11 cellular contexts compared by ENCODE assay signal in the genomic region with DNA sequence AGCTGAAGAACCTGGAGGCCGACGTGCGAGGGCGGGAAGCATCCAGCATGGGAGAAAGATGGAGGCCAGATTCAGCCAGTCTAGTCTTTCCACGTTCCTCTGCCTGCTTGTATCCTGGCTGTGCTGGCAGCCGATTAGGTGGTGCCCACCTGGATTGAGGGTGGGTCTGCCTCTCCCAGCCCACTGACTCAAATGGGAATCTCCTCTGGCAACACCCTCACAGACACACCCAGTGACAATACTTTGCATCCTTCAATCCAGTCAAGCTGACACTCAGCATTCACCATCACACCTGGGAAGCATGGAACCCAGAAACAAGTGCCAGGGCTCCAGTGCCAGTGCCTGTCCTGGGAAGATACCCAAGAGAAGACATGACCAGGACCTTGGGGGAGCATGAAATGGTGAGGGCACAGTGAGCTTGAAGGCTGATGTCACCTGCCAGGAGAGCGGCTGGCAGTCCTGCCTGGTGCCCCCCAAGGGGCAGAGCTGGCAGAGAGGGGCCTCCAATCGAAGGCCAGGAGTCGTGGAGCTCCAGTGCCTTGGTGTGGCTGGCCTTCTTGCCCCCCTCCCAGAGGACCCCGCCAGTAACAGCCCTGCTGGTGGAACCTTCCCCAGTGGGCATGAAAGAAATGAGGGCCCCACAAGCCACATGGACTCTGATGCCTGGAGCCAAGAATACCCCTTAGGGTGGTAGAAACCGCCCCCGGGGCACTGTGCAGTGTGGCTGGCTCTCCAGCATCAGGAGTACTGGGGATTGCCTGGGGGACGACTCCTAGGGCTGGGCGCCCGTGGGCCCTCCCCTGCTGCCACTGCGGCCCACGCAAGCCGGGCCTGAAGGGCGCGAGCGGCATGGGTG. TPM values are rescaled to one million over a fixed set of nuclear protein-coding genes. Genes with fewer than 3 reads are reported as not detected.
A peak's percentile ranks its signal among the peaks of the same experiment; 100 is the strongest.
DNase-seq lines count a peak whose midpoint lies in the region; ATAC-seq and TF ChIP-seq lines count a peak whose summit lies in the region.
"Had no signal": no experiment of that assay in that cellular context is flagged by ENCODE, and none has a peak within 500 bp of the region (broad histone marks: within the 10 kb centered on the region; RNA-seq: fewer than 3 reads in every experiment).

No MANE protein-coding gene starts in this region.

- H3K36me3 Mint-ChIP-seq in T-helper 2 cell treated with Interferon-gamma antibody and Interleukin-4, amounts not matched to agents 5 μg/mL and 100 μg/mL, for 36 hours (ENCODE audit: low read depth) = peaks cover 17% of the 10 kb centered on the region
- peaks cover 49% of the 10 kb centered on the region for H3K36me3 Mint-ChIP-seq in activated T-helper 17 cell treated with anti-CD3 and anti-CD28 coated beads, Interleukin-2, amount 50 U/mL, for 72 hours (ENCODE audit: low read depth)
- peaks cover 0 to 13% (median 8%) of the 10 kb centered on the region in 3 donors for H3K36me3 Mint-ChIP-seq in immature natural killer cell

- no peaks in the 10 kb centered on the region for H3K9me3 Mint-ChIP-seq in T-helper 2 cell treated with Interferon-gamma antibody and Interleukin-4, amounts not matched to agents 5 μg/mL and 100 μg/mL, for 36 hours
- no peaks in the 10 kb centered on the region for H3K9me3 Mint-ChIP-seq in activated T-helper 17 cell treated with anti-CD3 and anti-CD28 coated beads, Interleukin-2, amount 50 U/mL, for 72 hours
- H3K9me3 Mint-ChIP-seq in immature natural killer cell = no peaks in the 10 kb centered on the region

- intact Hi-C loops in spleen (cut with DNase I; ENCODE audit: low total_unique reads) = no loop called here

- TF ChIP-seq POLR2A in spleen (IDR thresholded peaks at IDR 0.05) = no peak

- H3K4me1 Mint-ChIP-seq in T-helper 2 cell treated with Interferon-gamma antibody and Interleukin-4, amounts not matched to agents 5 μg/mL and 100 μg/mL, for 36 hours (ENCODE audit: low read depth) = peaks cover 2% of the 10 kb centered on the region
- peaks cover 8% of the 10 kb centered on the region for H3K4me1 Mint-ChIP-seq in activated T-helper 17 cell treated with anti-CD3 and anti-CD28 coated beads, Interleukin-2, amount 50 U/mL, for 72 hours
- H3K4me1 Mint-ChIP-seq in immature natural killer cell = peaks cover 2 to 6% of the 10 kb centered on the region in 2 donors

- no peaks in the 10 kb centered on the region for H3K9me3 ChIP-seq in spleen
- H3K9me3 ChIP-seq: right lobe of liver had no signal

- DNase-seq in T-helper 2 cell treated with Interferon-gamma antibody and Interleukin-4, amounts not matched to agents 5 μg/mL and 100 μg/mL, for 36 hours (ENCODE audit: low spot score) = no peak
- DNase-seq in T-helper 2 cell (no peak), immature natural killer cell (no peak), spleen (no peak), D341Med (ENCODE audit: low spot score) (no peak)
- DNase-seq in stimulated activated CD4-positive, alpha-beta T cell treated with anti-CD3 and anti-CD28 coated beads, Interleukin-2, amount 100 ng/mL, for 24 hours = no peak
- DNase-seq: 8988T; activated CD4-positive, alpha-beta T cell treated with anti-CD3 and anti-CD28 coated beads for 1 hour had no signal

- H3K27ac ChIP-seq in spleen = peak overlapping the region in 1 of 8 donors; percentile 1
- H3K27ac ChIP-seq: right lobe of liver had no signal

- peak overlapping the region; percentile 32 for H3K4me3 Mint-ChIP-seq in T-helper 2 cell treated with Interferon-gamma antibody and Interleukin-4, amounts not matched to agents 5 μg/mL and 100 μg/mL, for 36 hours
- peak overlapping the region; percentile 43 for H3K4me3 Mint-ChIP-seq in activated T-helper 17 cell treated with anti-CD3 and anti-CD28 coated beads, Interleukin-2, amount 50 U/mL, for 72 hours
- H3K4me3 Mint-ChIP-seq in immature natural killer cell = peak overlapping the region in 4 of 5 donors; percentile 17 to 77 (median 54)

- no peak for TF ChIP-seq CTCF in spleen (IDR thresholded peaks at IDR 0.05 in 8 of 11, conservative IDR thresholded peaks at IDR 0.05 in 3 of 11)

- H3K27ac Mint-ChIP-seq in T-helper 2 cell treated with Interferon-gamma antibody and Interleukin-4, amounts not matched to agents 5 μg/mL and 100 μg/mL, for 36 hours = no peak overlapping the region
- H3K27ac Mint-ChIP-seq in activated T-helper 17 cell treated with anti-CD3 and anti-CD28 coated beads, Interleukin-2, amount 50 U/mL, for 72 hours = no peak overlapping the region
- no peak overlapping the region for H3K27ac Mint-ChIP-seq in immature natural killer cell

- WGBS in spleen, 5 donors = 53 to 91% (median 55%) methylated on average over 9 to 21 of the region's 21 CpGs

- ATAC-seq in activated T-helper 17 cell treated with anti-CD3 and anti-CD28 coated beads, Interleukin-2, amount 50 U/mL, for 72 hours (replicated peaks) = no peak
- ATAC-seq in HG03159 (IDR thresholded peaks at IDR 0.05; ENCODE audit: unreplicated experiment) = no peak

- H3K36me3 ChIP-seq in spleen = peaks cover 0 to 79% (median 45%) of the 10 kb centered on the region in 6 donors

- H3K4me3 ChIP-seq in spleen = peak overlapping the region in 6 of 8 donors; percentile 4 to 63 (median 24)

- peaks cover 0 to 24% (median 18%) of the 10 kb centered on the region in 6 donors for H3K4me1 ChIP-seq in spleen

- H3K27me3 ChIP-seq in spleen (replicated peaks in 1 of 7) = peaks cover 0 to 29% (median 16%) of the 10 kb centered on the region in 7 donors
- H3K27me3 ChIP-seq: right lobe of liver had no signal

- peaks cover 6% of the 10 kb centered on the region for H3K27me3 Mint-ChIP-seq in T-helper 2 cell treated with Interferon-gamma antibody and Interleukin-4, amounts not matched to agents 5 μg/mL and 100 μg/mL, for 36 hours (ENCODE audit: low read depth)
- H3K27me3 Mint-ChIP-seq in activated T-helper 17 cell treated with anti-CD3 and anti-CD28 coated beads, Interleukin-2, amount 50 U/mL, for 72 hours = peaks cover 7% of the 10 kb centered on the region
- H3K27me3 Mint-ChIP-seq in immature natural killer cell (ENCODE audit: low read depth in 3 of 3) = peaks cover 0 to 3% (median 0%) of the 10 kb centered on the region in 3 donors

RNA-seq across cellular contexts. Expression of a gene that starts 0.6 kb away (rescaled TPM):
- total RNA-seq in activated T-helper 17 cell treated with anti-CD3 and anti-CD28 coated beads, Interleukin-2, amount 50 U/mL, for 72 hours = under 1 TPM; 0.17 to 0.53 TPM
- not detected for polyA plus RNA-seq in immature natural killer cell
- total RNA-seq in spleen = 1 to 10 TPM in 3 of 7 donors, under 1 TPM in 3, not detected in 1; 0.23 to 2.9 (median 0.74) TPM
- 1 to 10 TPM; 2.2 to 4.8 (median 3.0) TPM for polyA plus RNA-seq in spleen

RNA-seq across cellular contexts. Expression of a gene that starts 9.8 kb away (rescaled TPM):
- total RNA-seq in activated T-helper 17 cell treated with anti-CD3 and anti-CD28 coated beads, Interleukin-2, amount 50 U/mL, for 72 hours = 10 to 100 TPM; 10.1 to 26.8 TPM
- 10 to 100 TPM; 44.7 to 59.6 (median 49.5) TPM for polyA plus RNA-seq in immature natural killer cell
- 10 to 100 TPM; 12.5 to 25.5 (median 14.6) TPM for total RNA-seq in spleen
- 10 to 100 TPM; 16.1 to 22.7 (median 19.4) TPM for polyA plus RNA-seq in spleen

RNA-seq across cellular contexts. Expression of a gene that starts 9.9 kb away (rescaled TPM):
- 100 to 1,000 TPM; 103 to 123 TPM for total RNA-seq in activated T-helper 17 cell treated with anti-CD3 and anti-CD28 coated beads, Interleukin-2, amount 50 U/mL, for 72 hours
- polyA plus RNA-seq in immature natural killer cell (100 to 1,000 TPM; 339 to 578 (median 348) TPM), spleen (100 to 1,000 TPM; 113 to 184 (median 179) TPM)
- total RNA-seq in spleen = 10 to 100 TPM; 52.9 to 99.4 (median 54.9) TPM

RNA-seq across cellular contexts. Expression of a gene that starts 10.0 kb away (rescaled TPM):
- 100 to 1,000 TPM; 103 to 251 TPM for total RNA-seq in activated T-helper 17 cell treated with anti-CD3 and anti-CD28 coated beads, Interleukin-2, amount 50 U/mL, for 72 hours
- polyA plus RNA-seq in immature natural killer cell = 10 to 100 TPM; 36.2 to 63.3 (median 40.1) TPM
- total RNA-seq in spleen = 10 to 100 TPM; 31.5 to 70.0 (median 50.7) TPM
- 10 to 100 TPM; 23.6 to 56.6 (median 45.7) TPM for polyA plus RNA-seq in spleen

RNA-seq across cellular contexts. Expression of a gene that starts 16.6 kb away (rescaled TPM):
- total RNA-seq in activated T-helper 17 cell treated with anti-CD3 and anti-CD28 coated beads, Interleukin-2, amount 50 U/mL, for 72 hours = 10 to 100 TPM; 41.3 to 47.5 TPM
- 10 to 100 TPM; 27.2 to 54.7 (median 36.2) TPM for polyA plus RNA-seq in immature natural killer cell
- total RNA-seq in spleen = 10 to 100 TPM; 34.5 to 53.1 (median 37.5) TPM
- 10 to 100 TPM; 28.5 to 54.5 (median 54.2) TPM for polyA plus RNA-seq in spleen
